Comparison of ENCODE assay signal across 1 cellular context in the genomic region with DNA sequence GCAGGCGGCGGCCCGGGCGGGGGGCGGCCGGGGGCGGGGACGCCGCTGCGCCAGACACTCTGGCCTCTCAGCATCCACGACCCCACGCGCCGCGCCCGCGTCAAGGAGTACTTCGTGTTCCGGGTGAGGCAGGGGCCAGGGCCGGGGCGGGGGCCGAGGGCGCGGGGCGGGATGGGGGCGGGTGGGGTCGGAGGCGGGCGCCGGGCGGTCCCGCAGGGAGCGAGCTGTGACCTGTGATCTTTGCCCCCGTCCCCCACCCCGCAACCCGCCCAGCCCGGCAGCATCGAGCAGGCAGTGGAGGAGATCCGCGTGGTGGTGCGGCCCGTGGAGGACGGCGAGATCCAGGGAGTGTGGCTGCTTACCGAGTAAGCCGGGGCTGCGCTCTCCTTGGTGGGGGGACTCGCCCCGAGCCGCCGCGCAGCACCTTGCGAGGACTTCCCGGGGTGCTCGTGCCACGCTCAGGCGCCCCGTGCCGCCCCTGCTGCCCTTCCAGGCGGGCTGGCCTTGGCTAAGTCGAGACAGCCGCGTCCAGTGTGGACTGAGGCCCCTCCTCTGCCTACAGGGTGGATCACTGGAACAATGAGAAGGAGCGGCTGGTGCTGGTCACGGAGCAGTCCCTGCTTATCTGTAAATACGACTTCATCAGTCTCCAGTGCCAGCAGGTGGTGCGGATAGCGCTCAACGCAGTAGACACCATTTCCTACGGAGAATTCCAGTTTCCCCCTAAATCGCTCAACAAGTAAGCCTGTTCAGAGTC.
TF ChIP-seq lines count a peak whose summit lies in the region.

No MANE protein-coding gene starts in this region.

TF ChIP-seq in HepG2, 621 proteins besides CTCF, POLR2A, EP300 and RAD21 (continued from another document and continues in another):
- no peak for TF ChIP-seq HOMEZ (CRISPR knock-in tag; IDR thresholded peaks at IDR 0.05; ENCODE audit: low read depth)
- no peak for TF ChIP-seq ZNF383 (CRISPR knock-in tag; IDR thresholded peaks at IDR 0.05; ENCODE audit: borderline replicate concordance)
- TF ChIP-seq ZNF33A (CRISPR knock-in tag; IDR thresholded peaks at IDR 0.05; ENCODE audit: borderline replicate concordance) = no peak
- TF ChIP-seq, protein P1, sequence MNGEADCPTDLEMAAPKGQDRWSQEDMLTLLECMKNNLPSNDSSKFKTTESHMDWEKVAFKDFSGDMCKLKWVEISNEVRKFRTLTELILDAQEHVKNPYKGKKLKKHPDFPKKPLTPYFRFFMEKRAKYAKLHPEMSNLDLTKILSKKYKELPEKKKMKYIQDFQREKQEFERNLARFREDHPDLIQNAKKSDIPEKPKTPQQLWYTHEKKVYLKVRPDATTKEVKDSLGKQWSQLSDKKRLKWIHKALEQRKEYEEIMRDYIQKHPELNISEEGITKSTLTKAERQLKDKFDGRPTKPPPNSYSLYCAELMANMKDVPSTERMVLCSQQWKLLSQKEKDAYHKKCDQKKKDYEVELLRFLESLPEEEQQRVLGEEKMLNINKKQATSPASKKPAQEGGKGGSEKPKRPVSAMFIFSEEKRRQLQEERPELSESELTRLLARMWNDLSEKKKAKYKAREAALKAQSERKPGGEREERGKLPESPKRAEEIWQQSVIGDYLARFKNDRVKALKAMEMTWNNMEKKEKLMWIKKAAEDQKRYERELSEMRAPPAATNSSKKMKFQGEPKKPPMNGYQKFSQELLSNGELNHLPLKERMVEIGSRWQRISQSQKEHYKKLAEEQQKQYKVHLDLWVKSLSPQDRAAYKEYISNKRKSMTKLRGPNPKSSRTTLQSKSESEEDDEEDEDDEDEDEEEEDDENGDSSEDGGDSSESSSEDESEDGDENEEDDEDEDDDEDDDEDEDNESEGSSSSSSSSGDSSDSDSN (CRISPR knock-in tag; IDR thresholded peaks at IDR 0.05) = peak; percentile 90
- no peak for TF ChIP-seq ZNF143 (CRISPR knock-in tag; IDR thresholded peaks at IDR 0.05)
- no peak for TF ChIP-seq MEIS2 (CRISPR knock-in tag; IDR thresholded peaks at IDR 0.05)
- TF ChIP-seq BCL6 (CRISPR knock-in tag; IDR thresholded peaks at IDR 0.05) = no peak; the same call in 1 of the 2 replicates
- TF ChIP-seq, protein P2, sequence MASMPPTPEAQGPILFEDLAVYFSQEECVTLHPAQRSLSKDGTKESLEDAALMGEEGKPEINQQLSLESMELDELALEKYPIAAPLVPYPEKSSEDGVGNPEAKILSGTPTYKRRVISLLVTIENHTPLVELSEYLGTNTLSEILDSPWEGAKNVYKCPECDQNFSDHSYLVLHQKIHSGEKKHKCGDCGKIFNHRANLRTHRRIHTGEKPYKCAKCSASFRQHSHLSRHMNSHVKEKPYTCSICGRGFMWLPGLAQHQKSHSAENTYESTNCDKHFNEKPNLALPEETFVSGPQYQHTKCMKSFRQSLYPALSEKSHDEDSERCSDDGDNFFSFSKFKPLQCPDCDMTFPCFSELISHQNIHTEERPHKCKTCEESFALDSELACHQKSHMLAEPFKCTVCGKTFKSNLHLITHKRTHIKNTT (CRISPR knock-in tag; IDR thresholded peaks at IDR 0.05) = no peak
- no peak for TF ChIP-seq NR1H2 (CRISPR knock-in tag; IDR thresholded peaks at IDR 0.05; ENCODE audit: borderline replicate concordance, low read depth)
- no peak for TF ChIP-seq PRPF4 (IDR thresholded peaks at IDR 0.05; ENCODE audit: low read depth, low read length, poor library complexity, severe bottlenecking)
- no peak for TF ChIP-seq ELF1 (CRISPR knock-in tag; IDR thresholded peaks at IDR 0.05)
- TF ChIP-seq, protein P3, sequence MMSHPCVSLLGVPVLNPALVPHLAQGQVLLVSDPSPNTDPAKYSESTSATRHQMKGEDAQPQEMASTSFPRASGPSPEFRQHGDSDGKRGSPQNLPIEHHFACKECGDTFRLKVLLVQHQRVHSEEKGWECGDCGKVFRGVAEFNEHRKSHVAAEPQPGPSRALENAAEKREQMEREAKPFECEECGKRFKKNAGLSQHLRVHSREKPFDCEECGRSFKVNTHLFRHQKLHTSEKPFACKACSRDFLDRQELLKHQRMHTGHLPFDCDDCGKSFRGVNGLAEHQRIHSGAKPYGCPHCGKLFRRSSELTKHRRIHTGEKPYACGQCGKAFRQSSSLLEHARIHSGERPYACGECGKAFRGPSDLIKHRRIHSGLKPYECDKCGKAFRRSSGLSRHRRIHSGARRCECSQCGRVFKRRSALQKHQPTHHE (CRISPR knock-in tag; IDR thresholded peaks at IDR 0.05; ENCODE audit: borderline replicate concordance) = no peak
- 0 out of 2 replicates have a peak, but pooled peaks have one; percentile 47 for TF ChIP-seq ZBTB39 (CRISPR knock-in tag; IDR thresholded peaks at IDR 0.05)
- TF ChIP-seq ZNF280D (CRISPR knock-in tag; IDR thresholded peaks at IDR 0.05) = no peak
- 0 out of 2 replicates have a peak, but pooled peaks have one; percentile 79 for TF ChIP-seq ZNF619 (CRISPR knock-in tag; IDR thresholded peaks at IDR 0.05)
- TF ChIP-seq PHF5A (CRISPR knock-in tag; IDR thresholded peaks at IDR 0.05; ENCODE audit: low read depth, unreplicated experiment) = no peak
- peak; percentile 39; the same call in 1 of the 2 replicates for TF ChIP-seq POGZ (CRISPR knock-in tag; IDR thresholded peaks at IDR 0.05)
- TF ChIP-seq ZNF224 (CRISPR knock-in tag; IDR thresholded peaks at IDR 0.05) = no peak
- 0 out of 2 replicates have a peak, but pooled peaks have one; percentile 18 for TF ChIP-seq ZBTB25 (CRISPR knock-in tag; IDR thresholded peaks at IDR 0.05)
- TF ChIP-seq MAFK (conservative IDR thresholded peaks at IDR 0.05 in 1 of 2, IDR thresholded peaks at IDR 0.05 in 1 of 2; ENCODE audit: low read length in 2 of 2) = no peak
- TF ChIP-seq NRL (CRISPR knock-in tag; IDR thresholded peaks at IDR 0.05; ENCODE audit: borderline replicate concordance) = peak; percentile 91
- TF ChIP-seq, protein P4, sequence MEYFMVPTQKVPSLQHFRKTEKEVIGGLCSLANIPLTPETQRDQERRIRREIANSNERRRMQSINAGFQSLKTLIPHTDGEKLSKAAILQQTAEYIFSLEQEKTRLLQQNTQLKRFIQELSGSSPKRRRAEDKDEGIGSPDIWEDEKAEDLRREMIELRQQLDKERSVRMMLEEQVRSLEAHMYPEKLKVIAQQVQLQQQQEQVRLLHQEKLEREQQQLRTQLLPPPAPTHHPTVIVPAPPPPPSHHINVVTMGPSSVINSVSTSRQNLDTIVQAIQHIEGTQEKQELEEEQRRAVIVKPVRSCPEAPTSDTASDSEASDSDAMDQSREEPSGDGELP (IDR thresholded peaks at IDR 0.05; ENCODE audit: borderline replicate concordance, low read depth) = no peak; the same call in 1 of the 2 replicates
- 0 out of 2 replicates have a peak, but pooled peaks have one; percentile 37 for TF ChIP-seq CENPT (CRISPR knock-in tag; IDR thresholded peaks at IDR 0.05; ENCODE audit: low read depth)
- TF ChIP-seq ZNF326 (CRISPR knock-in tag; IDR thresholded peaks at IDR 0.05; ENCODE audit: borderline replicate concordance) = no peak
- TF ChIP-seq AGO2 (optimal IDR thresholded peaks at IDR 0.05; ENCODE audit: low read depth, low read length) = peak; percentile 87
- TF ChIP-seq ZNF605 (CRISPR knock-in tag; IDR thresholded peaks at IDR 0.05) = 0 out of 2 replicates have a peak, but pooled peaks have one; percentile 35
- no peak for TF ChIP-seq ZNF264 (CRISPR knock-in tag; IDR thresholded peaks at IDR 0.05)
- TF ChIP-seq ZNF281 (CRISPR knock-in tag; IDR thresholded peaks at IDR 0.05; ENCODE audit: borderline replicate concordance) = no peak; the same call in 1 of the 2 replicates
- no peak for TF ChIP-seq PBX3 (CRISPR knock-in tag; IDR thresholded peaks at IDR 0.05; ENCODE audit: borderline replicate concordance)
- TF ChIP-seq, protein P5, sequence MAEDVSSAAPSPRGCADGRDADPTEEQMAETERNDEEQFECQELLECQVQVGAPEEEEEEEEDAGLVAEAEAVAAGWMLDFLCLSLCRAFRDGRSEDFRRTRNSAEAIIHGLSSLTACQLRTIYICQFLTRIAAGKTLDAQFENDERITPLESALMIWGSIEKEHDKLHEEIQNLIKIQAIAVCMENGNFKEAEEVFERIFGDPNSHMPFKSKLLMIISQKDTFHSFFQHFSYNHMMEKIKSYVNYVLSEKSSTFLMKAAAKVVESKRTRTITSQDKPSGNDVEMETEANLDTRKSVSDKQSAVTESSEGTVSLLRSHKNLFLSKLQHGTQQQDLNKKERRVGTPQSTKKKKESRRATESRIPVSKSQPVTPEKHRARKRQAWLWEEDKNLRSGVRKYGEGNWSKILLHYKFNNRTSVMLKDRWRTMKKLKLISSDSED (CRISPR knock-in tag; IDR thresholded peaks at IDR 0.05) = no peak
- peak; percentile 37; the same call in 1 of the 2 replicates for TF ChIP-seq NCOR1 (IDR thresholded peaks at IDR 0.05; ENCODE audit: borderline replicate concordance, low read length)
- TF ChIP-seq NFIB (CRISPR knock-in tag; IDR thresholded peaks at IDR 0.05; ENCODE audit: borderline replicate concordance) = no peak
- TF ChIP-seq NFKB2 (CRISPR knock-in tag; IDR thresholded peaks at IDR 0.05; ENCODE audit: borderline replicate concordance) = peak; percentile 38; the same call in 1 of the 2 replicates
